8 cellular contexts compared by ENCODE assay signal in the genomic region with DNA sequence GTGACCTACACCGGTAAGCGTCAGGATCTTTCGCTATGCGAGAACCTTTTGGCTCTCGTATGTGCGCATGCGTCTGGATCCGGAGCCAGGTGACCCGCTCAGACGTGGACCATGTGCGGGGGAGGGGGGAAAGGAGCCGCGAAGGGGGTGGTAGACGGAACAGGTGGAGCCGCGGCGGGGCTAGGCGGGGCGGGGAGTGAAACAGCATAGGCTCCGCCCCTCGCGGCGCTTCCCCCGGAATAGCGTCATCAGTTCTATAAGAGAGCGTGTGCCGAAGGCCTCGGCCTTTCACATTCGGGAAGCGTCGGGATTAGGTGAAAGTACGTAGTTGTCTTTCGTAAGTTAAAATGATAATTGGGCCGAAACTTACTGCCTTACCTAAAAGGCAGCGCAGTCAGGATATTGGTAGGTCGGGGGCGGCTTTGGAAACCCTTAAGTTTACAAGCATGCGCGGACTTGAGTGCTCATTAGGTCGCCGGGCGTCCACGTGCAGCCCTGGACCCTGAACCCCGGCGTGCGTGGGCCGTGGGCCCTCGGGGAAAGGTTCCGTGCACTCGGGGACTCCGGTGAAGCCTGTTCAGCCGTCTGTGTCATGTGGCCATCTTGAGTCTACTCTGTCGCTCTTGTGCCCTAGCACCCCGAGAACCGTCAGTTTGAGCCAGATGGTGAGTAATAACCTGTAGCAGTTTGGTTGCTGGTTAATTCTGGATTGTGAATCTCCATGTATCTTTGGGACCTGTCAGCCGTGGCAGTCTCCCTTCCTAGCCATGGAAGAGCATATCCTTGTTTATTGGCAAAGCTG.
A peak's percentile ranks its signal among the peaks of the same experiment; 100 is the strongest.
DNase-seq lines count a peak whose midpoint lies in the region; ATAC-seq lines count a peak whose summit lies in the region.

No MANE protein-coding gene starts in this region.

- peak overlapping the region; percentile 96 for H3K27ac Mint-ChIP-seq in activated CD4-positive, alpha-beta T cell treated with anti-CD3 and anti-CD28 coated beads, Interleukin-2, amount 10 ng/mL, durations not matched to agents 7 days and 5 days

- peaks cover 34% of the 10 kb centered on the region for H3K36me3 Mint-ChIP-seq in activated CD4-positive, alpha-beta T cell treated with anti-CD3 and anti-CD28 coated beads, Interleukin-2, amount 10 ng/mL, durations not matched to agents 7 days and 5 days (ENCODE audit: low read depth)

- CTCF ChIA-PET in activated CD4-positive, alpha-beta T cell treated with anti-CD3 and anti-CD28 coated beads, Interleukin-2, amount 10 ng/mL, durations not matched to agents 7 days and 5 days (lab: Charles Lee) = no interaction called here

- H3K4me1 Mint-ChIP-seq in activated CD4-positive, alpha-beta T cell treated with anti-CD3 and anti-CD28 coated beads, Interleukin-2, amount 10 ng/mL, durations not matched to agents 7 days and 5 days = peaks cover 42% of the 10 kb centered on the region

- ATAC-seq in GM19351 (IDR thresholded peaks at IDR 0.05; ENCODE audit: unreplicated experiment) (peak; percentile 72), HG03520 (IDR thresholded peaks at IDR 0.05; ENCODE audit: unreplicated experiment) (peak; percentile 88), left lobe of liver (peak; percentile 89)

- no peaks in the 10 kb centered on the region for H3K27me3 Mint-ChIP-seq in activated CD4-positive, alpha-beta T cell treated with anti-CD3 and anti-CD28 coated beads, Interleukin-2, amount 10 ng/mL, durations not matched to agents 7 days and 5 days

- POLR2A ChIA-PET in activated CD4-positive, alpha-beta T cell treated with anti-CD3 and anti-CD28 coated beads, Interleukin-2, amount 10 ng/mL, durations not matched to agents 7 days and 5 days (lab: Charles Lee) = no interaction called here

- peak overlapping the region; percentile 87 for H3K4me3 Mint-ChIP-seq in activated CD4-positive, alpha-beta T cell treated with anti-CD3 and anti-CD28 coated beads, Interleukin-2, amount 10 ng/mL, durations not matched to agents 7 days and 5 days

- no peaks in the 10 kb centered on the region for H3K9me3 Mint-ChIP-seq in activated CD4-positive, alpha-beta T cell treated with anti-CD3 and anti-CD28 coated beads, Interleukin-2, amount 10 ng/mL, durations not matched to agents 7 days and 5 days

- peak; percentile 38 to 96 (median 84) for DNase-seq in C1 segment of cervical spinal cord (lab: John Stamatoyannopoulos, UW)
- DNase-seq in NCI-H526 treated with DMSO at 0.1 percent for 48 hours (lab: John Stamatoyannopoulos, UW) = peak; percentile 92
- DNase-seq in activated CD4-positive, alpha-beta T cell treated with anti-CD3 and anti-CD28 coated beads, Interleukin-2, amount 10 ng/mL, durations not matched to agents 7 days and 5 days = peak; percentile 98
- DNase-seq in dedifferentiated amniotic fluid mesenchymal stem cell (ENCODE audit: extremely low spot score) = peak; percentile 88
- DNase-seq in left lobe of liver (ENCODE audit: low spot score) = peak; percentile 98
- peak; percentile 99 for DNase-seq in stimulated activated CD4-positive, alpha-beta T cell treated with anti-CD3 and anti-CD28 coated beads, Interleukin-2, amount 100 ng/mL, for 4 hours (ENCODE audit: low read depth)

Comparison
In these comparisons a context has a peak if more than half of its experiments do, and no peak if none do; other contexts are left out.
1. Peak in every context shown above with its lines: DNase-seq and ATAC-seq.